In the genomic region with DNA sequence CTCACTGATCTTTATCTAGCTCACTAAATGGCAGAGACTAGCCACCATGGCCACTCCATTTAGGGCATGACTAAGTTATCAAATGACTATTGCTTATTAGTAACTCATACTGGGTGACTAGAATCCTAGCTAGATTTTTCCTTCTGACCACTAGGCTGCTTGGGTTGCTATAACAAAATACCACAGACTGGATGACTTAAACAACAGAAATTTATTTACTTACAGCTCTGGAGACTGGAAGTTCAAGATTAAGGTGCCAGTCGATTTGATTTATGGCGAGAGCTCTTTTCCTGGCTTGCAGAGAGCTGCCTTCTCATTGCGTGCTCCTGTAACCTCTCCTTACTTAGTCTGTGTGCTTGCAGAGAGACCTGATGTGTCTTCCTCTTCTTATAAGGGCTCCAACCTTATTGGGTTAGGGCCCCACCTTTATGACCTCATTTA, we compare ENCODE assay signal across 32 cellular contexts. TPM values are rescaled to one million over a fixed set of nuclear protein-coding genes. Genes with fewer than 3 reads are reported as not detected.
A peak's percentile ranks its signal among the peaks of the same experiment; 100 is the strongest.
DNase-seq lines count a peak whose midpoint lies in the region; TF ChIP-seq lines count a peak whose summit lies in the region.
"Had no signal": no experiment of that assay in that cellular context is flagged by ENCODE, and none has a peak within 500 bp of the region (broad histone marks: within the 10 kb centered on the region; RNA-seq: fewer than 3 reads in every experiment).

No MANE protein-coding gene starts in this region.

- H3K9me3 ChIP-seq in BLaER1: peaks cover 12% of the 10 kb centered on the region; the same call in 1 of the 2 replicates
- H3K9me3 ChIP-seq in left ventricle myocardium inferior (replicated peaks): no peaks in the 10 kb centered on the region
- H3K9me3 ChIP-seq: body of pancreas, lower lobe of right lung, MG63, mucosa of descending colon, ovary, right atrium auricular region, uterus had no signal

- TF ChIP-seq CTCF in HFFc6 (IDR thresholded peaks at IDR 0.05) (peak; percentile 68), glutamatergic neuron (IDR thresholded peaks at IDR 0.05; ENCODE audit: partially characterized antibody, unreplicated experiment) (no peak), left ventricle myocardium inferior (IDR thresholded peaks at IDR 0.05; ENCODE audit: borderline replicate concordance) (no peak)

- H3K4me3 Mint-ChIP-seq in HFFc6 (peak overlapping the region; percentile 65), glutamatergic neuron (ENCODE audit: unreplicated experiment) (no peak overlapping the region)
- H3K4me3 Mint-ChIP-seq: activated B cell treated with CpG ODN at 0.5 μM for 24 hours; activated naive CD8-positive, alpha-beta T cell treated with anti-CD3 and anti-CD28 coated beads, Interleukin-2, amount 10 ng/mL, durations not matched to agents 7 days and 5 days; CD14-positive monocyte; nephron progenitor cell; stimulated activated memory B cell treated with anti-CD40 and anti-IgM and Interleukin-4, amounts not matched to agents 10 μg/mL and 1 μg/mL and 100 μg/mL, for 72 hours had no signal

- H3K36me3 ChIP-seq in BLaER1 (no peaks in the 10 kb centered on the region), left ventricle myocardium inferior (no peaks in the 10 kb centered on the region)
- H3K36me3 ChIP-seq: lower lobe of right lung, MG63, ovary, right atrium auricular region, uterus had no signal

- no peak overlapping the region; the same call in 1 of the 2 replicates for H3K9ac ChIP-seq in BLaER1

- peaks cover 68% of the 10 kb centered on the region for H3K4me1 Mint-ChIP-seq in HFFc6 (ENCODE audit: low read depth)
- H3K4me1 Mint-ChIP-seq in glutamatergic neuron (ENCODE audit: low read depth, unreplicated experiment): peaks cover 26% of the 10 kb centered on the region
- H3K4me1 Mint-ChIP-seq: activated naive CD8-positive, alpha-beta T cell treated with anti-CD3 and anti-CD28 coated beads, Interleukin-2, amount 10 ng/mL, durations not matched to agents 7 days and 5 days; CD14-positive monocyte; nephron progenitor cell had no signal

- H3K36me3 Mint-ChIP-seq in HFFc6 (ENCODE audit: low read depth) (peaks cover 5% of the 10 kb centered on the region), glutamatergic neuron (ENCODE audit: unreplicated experiment) (peaks cover 5% of the 10 kb centered on the region)
- H3K36me3 Mint-ChIP-seq: activated naive CD8-positive, alpha-beta T cell treated with anti-CD3 and anti-CD28 coated beads, Interleukin-2, amount 10 ng/mL, durations not matched to agents 7 days and 5 days; CD14-positive monocyte; stimulated activated memory B cell treated with anti-CD40 and anti-IgM and Interleukin-4, amounts not matched to agents 10 μg/mL and 1 μg/mL and 100 μg/mL, for 72 hours had no signal

- H3K27me3 ChIP-seq in BLaER1 (no peaks in the 10 kb centered on the region), left ventricle myocardium inferior (ENCODE audit: low read depth) (peaks cover 3% of the 10 kb centered on the region)
- H3K27me3 ChIP-seq: body of pancreas, MG63, ovary, right atrium auricular region, uterus had no signal

- H3K4me2 ChIP-seq in BLaER1: peak overlapping the region; percentile 91

- H3K27ac Mint-ChIP-seq in HFFc6 (peak overlapping the region; percentile 97), glutamatergic neuron (ENCODE audit: unreplicated experiment) (peak overlapping the region; percentile 45)
- H3K27ac Mint-ChIP-seq: activated B cell treated with CpG ODN at 0.5 μM for 24 hours; CD14-positive monocyte; nephron progenitor cell; stimulated activated memory B cell treated with anti-CD40 and anti-IgM and Interleukin-4, amounts not matched to agents 10 μg/mL and 1 μg/mL and 100 μg/mL, for 72 hours had no signal

- no peaks in the 10 kb centered on the region for H4K20me1 ChIP-seq in BLaER1

- peaks cover 79% of the 10 kb centered on the region for H3K4me1 ChIP-seq in BLaER1
- H3K4me1 ChIP-seq in left ventricle myocardium inferior: peaks cover 39% of the 10 kb centered on the region
- H3K4me1 ChIP-seq: body of pancreas, uterus had no signal

- H3K27me3 Mint-ChIP-seq in HFFc6 (ENCODE audit: insufficient read depth) (no peaks in the 10 kb centered on the region), glutamatergic neuron (ENCODE audit: unreplicated experiment) (peaks cover 2% of the 10 kb centered on the region)

- H3K27ac ChIP-seq in BLaER1 (peak overlapping the region; percentile 90), left ventricle myocardium inferior (replicated peaks) (no peak overlapping the region)
- H3K27ac ChIP-seq: body of pancreas, HL-60, lower lobe of right lung, ovary, uterus had no signal

- H3K4me3 ChIP-seq in BLaER1 (no peak overlapping the region), left ventricle myocardium inferior (no peak overlapping the region)
- H3K4me3 ChIP-seq: body of pancreas, lower lobe of right lung, MG63, mucosa of descending colon, ovary, right atrium auricular region, uterus had no signal

- intact Hi-C loops in left ventricle myocardium inferior (cut with micrococcal nuclease): no loop called here

- DNase-seq in HFFc6 (peak; percentile 96), amniotic epithelial cell (ENCODE audit: low read depth) (peak; percentile 87), glutamatergic neuron (no peak), MV-4-11 (lab: John Stamatoyannopoulos, UW) (no peak), hypothalamus (lab: John Stamatoyannopoulos, UW) (no peak), NCI-H2196 (lab: John Stamatoyannopoulos, UW; ENCODE audit: unreplicated experiment) (no peak), left ventricle myocardium inferior (no peak)
- DNase-seq: ACHN; activated B cell treated with CpG ODN at 0.5 μM for 24 hours; activated effector memory CD4-positive, alpha-beta T cell treated with Interleukin-2 at 50 U/mL for 16 hours; activated naive CD8-positive, alpha-beta T cell treated with anti-CD3 and anti-CD28 coated beads, Interleukin-2, amount 10 ng/mL, durations not matched to agents 7 days and 5 days; activated T-cell treated with anti-CD3 and anti-CD28 coated beads for 4 hours; body of pancreas; effector CD8-positive, alpha-beta T cell; islet precursor cell; lower lobe of right lung; MG63; mucosa of descending colon; NCI-H1417; NCI-H2081; NCI-H446 treated with DMSO at 0.1 percent for 48 hours; nephron progenitor cell; ovary; Right ventricle myocardium superior; stimulated activated CD4-positive, alpha-beta T cell treated with anti-CD3 and anti-CD28 coated beads, Interleukin-4, amount 100 ng/mL, for 1 hour; T1000; uterus had no signal

- H3K9me3 Mint-ChIP-seq in HFFc6: no peaks in the 10 kb centered on the region
- H3K9me3 Mint-ChIP-seq in glutamatergic neuron (ENCODE audit: unreplicated experiment): no peaks in the 10 kb centered on the region
- H3K9me3 Mint-ChIP-seq: activated naive CD8-positive, alpha-beta T cell treated with anti-CD3 and anti-CD28 coated beads, Interleukin-2, amount 10 ng/mL, durations not matched to agents 7 days and 5 days; nephron progenitor cell; stimulated activated memory B cell treated with anti-CD40 and anti-IgM and Interleukin-4, amounts not matched to agents 10 μg/mL and 1 μg/mL and 100 μg/mL, for 72 hours had no signal

RNA-seq across cellular contexts. Expression of a gene that starts 55.0 kb away (rescaled TPM):
- 10 to 100 TPM; 51.9 to 69.2 (median 53.9) TPM for total RNA-seq in HFFc6 (2021; fragmentation: NEBNext Ultra II Directional; extraction: Animal tissue kit (Norgen Biotek cat#: 25700))
- total RNA-seq in glutamatergic neuron (ENCODE audit: unreplicated experiment) (136 TPM), left ventricle myocardium inferior (33.4 TPM)

Comparison
In these comparisons a context has a peak if more than half of its experiments do, and no peak if none do; other contexts are left out.
1. DNase-seq: peak in HFFc6 (single experiment) and amniotic epithelial cell (single experiment); none in glutamatergic neuron (single experiment), MV-4-11 (single experiment), hypothalamus (0 of 51), NCI-H2196 (single experiment) and left ventricle myocardium inferior (single experiment).